In genomic region chr19:5903502-5904301, GRCh38 we compare ENCODE assay signal across 1 cellular context.
A peak's percentile ranks its signal among the peaks of the same experiment; 100 is the strongest.
TF ChIP-seq lines count a peak whose summit lies in the region.

NDUFA11 (minus strand) TSS chr19:5903790; CDS start chr19:5903708, 82 bp downstream.

TF ChIP-seq in HEK293, 187 proteins besides CTCF, POLR2A, EP300 and RAD21 (continued from another document and continues in another):
- no peak for TF ChIP-seq REST (tag by site-specific recombination; IDR thresholded peaks at IDR 0.05)
- TF ChIP-seq ZXDB (tag by site-specific recombination; IDR thresholded peaks at IDR 0.05): peak; percentile 99
- TF ChIP-seq MYNN (tag by site-specific recombination; IDR thresholded peaks at IDR 0.05; ENCODE audit: borderline replicate concordance): no peak
- no peak for TF ChIP-seq ZNF133 (tag by site-specific recombination; IDR thresholded peaks at IDR 0.05)
- no peak for TF ChIP-seq ZNF707 (tag by site-specific recombination; IDR thresholded peaks at IDR 0.05)
- peak; percentile 99 for TF ChIP-seq SP7 (tag by site-specific recombination; IDR thresholded peaks at IDR 0.05)
- TF ChIP-seq PRDM4 (tag by site-specific recombination; IDR thresholded peaks at IDR 0.05): 0 out of 2 replicates have a peak, but pooled peaks have one; percentile 13
- TF ChIP-seq ZNF610 (tag by site-specific recombination; IDR thresholded peaks at IDR 0.05; ENCODE audit: borderline replicate concordance): peak; percentile 35; the same call in 1 of the 2 replicates
- TF ChIP-seq PRDM6 (tag by site-specific recombination; IDR thresholded peaks at IDR 0.05): no peak
- TF ChIP-seq ZNF544 (tag by site-specific recombination; IDR thresholded peaks at IDR 0.05): no peak
- TF ChIP-seq ZNF16 (tag by site-specific recombination; IDR thresholded peaks at IDR 0.05; ENCODE audit: low read depth): no peak
- no peak for TF ChIP-seq ZFHX2 (tag by site-specific recombination; conservative IDR thresholded peaks at IDR 0.05)
- TF ChIP-seq HOXD13 (CRISPR knock-in tag; IDR thresholded peaks at IDR 0.05; ENCODE audit: borderline replicate concordance): 0 out of 2 replicates have a peak, but pooled peaks have one; percentile 13
- peak; percentile 89 for TF ChIP-seq ZNF629 (tag by site-specific recombination; IDR thresholded peaks at IDR 0.05)
- no peak for TF ChIP-seq ZBTB49 (tag by site-specific recombination; IDR thresholded peaks at IDR 0.05; ENCODE audit: low read depth)
- peak; percentile 25; the same call in 1 of the 2 replicates for TF ChIP-seq ZNF704 (tag by site-specific recombination; IDR thresholded peaks at IDR 0.05)
- no peak for TF ChIP-seq ZNF155 (tag by site-specific recombination; IDR thresholded peaks at IDR 0.05)
- TF ChIP-seq ZNF433 (tag by site-specific recombination; IDR thresholded peaks at IDR 0.05; ENCODE audit: low read depth): no peak
- peak; percentile 93 for TF ChIP-seq ZNF10 (tag by site-specific recombination; IDR thresholded peaks at IDR 0.05)
- peak; percentile 86 for TF ChIP-seq ZBTB20 (tag by site-specific recombination; IDR thresholded peaks at IDR 0.05)
- peak; percentile 64 for TF ChIP-seq ZNF513 (tag by site-specific recombination; IDR thresholded peaks at IDR 0.05)
- no peak for TF ChIP-seq ZNF791 (tag by site-specific recombination; IDR thresholded peaks at IDR 0.05)
- TF ChIP-seq ZNF112 (tag by site-specific recombination; IDR thresholded peaks at IDR 0.05): no peak
- TF ChIP-seq PRDM2 (tag by site-specific recombination; IDR thresholded peaks at IDR 0.05; ENCODE audit: borderline replicate concordance): no peak
- peak; percentile 100 for TF ChIP-seq SCRT1 (tag by site-specific recombination; IDR thresholded peaks at IDR 0.05; ENCODE audit: borderline replicate concordance)
- TF ChIP-seq ZNF311 (tag by site-specific recombination; IDR thresholded peaks at IDR 0.05; ENCODE audit: borderline replicate concordance): no peak
- no peak for TF ChIP-seq ZNF398 (tag by site-specific recombination; IDR thresholded peaks at IDR 0.05)
- TF ChIP-seq ZIC2 (tag by site-specific recombination; IDR thresholded peaks at IDR 0.05): no peak; the same call in 1 of the 2 replicates
- TF ChIP-seq ZNF362 (tag by site-specific recombination; IDR thresholded peaks at IDR 0.05): no peak
- TF ChIP-seq ZNF214 (tag by site-specific recombination; IDR thresholded peaks at IDR 0.05; ENCODE audit: borderline replicate concordance): no peak
- no peak for TF ChIP-seq ZNF221 (tag by site-specific recombination; IDR thresholded peaks at IDR 0.05; ENCODE audit: borderline replicate concordance)
- no peak for TF ChIP-seq ZNF175 (tag by site-specific recombination; IDR thresholded peaks at IDR 0.05)
- TF ChIP-seq HOXA7 (CRISPR knock-in tag; IDR thresholded peaks at IDR 0.05; ENCODE audit: borderline replicate concordance): no peak
- peak; percentile 95 for TF ChIP-seq KLF16 (tag by site-specific recombination; IDR thresholded peaks at IDR 0.05)
- TF ChIP-seq ZNF223 (tag by site-specific recombination; IDR thresholded peaks at IDR 0.05): no peak
